Comparison of ENCODE assay signal across 2 cellular contexts in the genomic region with DNA sequence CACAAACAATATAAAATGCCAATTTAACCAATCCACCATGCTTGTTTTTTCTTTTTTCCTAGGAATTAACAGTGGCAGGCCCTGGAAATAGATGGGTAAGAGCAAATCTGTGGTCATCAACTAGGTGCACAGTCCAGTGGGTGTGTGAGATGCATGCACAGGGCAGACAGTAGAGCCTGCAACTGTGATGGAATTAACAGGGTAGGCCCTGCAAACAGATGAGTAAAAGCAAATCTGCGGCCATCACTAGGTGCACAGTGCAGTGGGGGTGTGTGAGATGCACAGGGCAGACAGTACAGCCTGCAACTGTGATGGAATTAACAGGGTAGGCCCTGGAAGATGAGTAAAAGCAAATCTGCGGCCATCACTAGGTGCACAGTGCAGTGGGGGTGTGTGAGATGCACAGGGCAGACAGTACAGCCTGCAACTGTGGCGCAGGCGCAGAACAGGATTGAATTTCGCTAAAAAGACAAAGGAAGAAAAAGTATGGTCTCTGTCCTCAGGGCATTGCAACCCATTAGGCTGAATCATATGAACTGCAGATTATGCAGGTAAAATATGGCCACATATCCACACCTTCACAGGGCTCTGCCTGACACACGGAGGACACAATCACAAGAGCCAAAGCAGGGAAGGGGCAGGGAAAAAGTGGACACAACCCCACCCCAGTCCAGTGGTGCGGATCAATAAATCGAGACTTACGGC.
TF ChIP-seq lines count a peak whose summit lies in the region.

No MANE protein-coding gene starts in this region.

TF ChIP-seq in IMR-90, 13 proteins besides CTCF, POLR2A, EP300 and RAD21:
- no peak for TF ChIP-seq CHD1 (IDR thresholded peaks at IDR 0.05; ENCODE audit: low read depth, low read length)
- TF ChIP-seq RCOR1 (IDR thresholded peaks at IDR 0.05; ENCODE audit: insufficient replicate concordance, low read length) = no peak
- TF ChIP-seq BHLHE40 (IDR thresholded peaks at IDR 0.05; ENCODE audit: low read depth, low read length) = no peak
- no peak for TF ChIP-seq MAFK (IDR thresholded peaks at IDR 0.05; ENCODE audit: low read depth, low read length)
- no peak for TF ChIP-seq CEBPB (IDR thresholded peaks at IDR 0.05; ENCODE audit: low read depth, low read length)
- no peak for TF ChIP-seq MXI1 (IDR thresholded peaks at IDR 0.05; ENCODE audit: borderline replicate concordance, low read depth, low read length)
- TF ChIP-seq MAZ (IDR thresholded peaks at IDR 0.05; ENCODE audit: borderline replicate concordance, low read depth, low read length) = no peak
- no peak for TF ChIP-seq NFE2L2 (IDR thresholded peaks at IDR 0.05; ENCODE audit: low read depth, low read length)
- TF ChIP-seq SMC3 (IDR thresholded peaks at IDR 0.05; ENCODE audit: low read depth, low read length) = no peak
- no peak for TF ChIP-seq FOS (IDR thresholded peaks at IDR 0.05; ENCODE audit: low read depth, low read length)
- no peak for TF ChIP-seq RFX5 (IDR thresholded peaks at IDR 0.05; ENCODE audit: low read depth, low read length)
- TF ChIP-seq, protein P1, sequence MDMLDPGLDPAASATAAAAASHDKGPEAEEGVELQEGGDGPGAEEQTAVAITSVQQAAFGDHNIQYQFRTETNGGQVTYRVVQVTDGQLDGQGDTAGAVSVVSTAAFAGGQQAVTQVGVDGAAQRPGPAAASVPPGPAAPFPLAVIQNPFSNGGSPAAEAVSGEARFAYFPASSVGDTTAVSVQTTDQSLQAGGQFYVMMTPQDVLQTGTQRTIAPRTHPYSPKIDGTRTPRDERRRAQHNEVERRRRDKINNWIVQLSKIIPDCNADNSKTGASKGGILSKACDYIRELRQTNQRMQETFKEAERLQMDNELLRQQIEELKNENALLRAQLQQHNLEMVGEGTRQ (IDR thresholded peaks at IDR 0.05; ENCODE audit: low read depth, low read length) = no peak
- TF ChIP-seq, protein P2, sequence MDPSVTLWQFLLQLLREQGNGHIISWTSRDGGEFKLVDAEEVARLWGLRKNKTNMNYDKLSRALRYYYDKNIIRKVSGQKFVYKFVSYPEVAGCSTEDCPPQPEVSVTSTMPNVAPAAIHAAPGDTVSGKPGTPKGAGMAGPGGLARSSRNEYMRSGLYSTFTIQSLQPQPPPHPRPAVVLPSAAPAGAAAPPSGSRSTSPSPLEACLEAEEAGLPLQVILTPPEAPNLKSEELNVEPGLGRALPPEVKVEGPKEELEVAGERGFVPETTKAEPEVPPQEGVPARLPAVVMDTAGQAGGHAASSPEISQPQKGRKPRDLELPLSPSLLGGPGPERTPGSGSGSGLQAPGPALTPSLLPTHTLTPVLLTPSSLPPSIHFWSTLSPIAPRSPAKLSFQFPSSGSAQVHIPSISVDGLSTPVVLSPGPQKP (IDR thresholded peaks at IDR 0.05; ENCODE audit: borderline replicate concordance, low read depth, low read length) = no peak
TF ChIP-seq in IMR-90: peak in this region for 0.

TF ChIP-seq in WTC11, 78 proteins besides CTCF, POLR2A, EP300 and RAD21:
- TF ChIP-seq NFATC4 (CRISPR knock-in tag; IDR thresholded peaks at IDR 0.05) (no peak), HMGA2 (CRISPR knock-in tag; IDR thresholded peaks at IDR 0.05) (no peak), ZNF219 (CRISPR knock-in tag; IDR thresholded peaks at IDR 0.05; ENCODE audit: borderline replicate concordance) (no peak), ZNF423 (CRISPR knock-in tag; IDR thresholded peaks at IDR 0.05) (no peak), GTF2I (CRISPR knock-in tag; conservative IDR thresholded peaks at IDR 0.05) (no peak), NFYB (CRISPR knock-in tag; conservative IDR thresholded peaks at IDR 0.05; ENCODE audit: low read depth) (no peak), SOX15 (CRISPR knock-in tag; IDR thresholded peaks at IDR 0.05) (no peak), ETV6 (CRISPR knock-in tag; IDR thresholded peaks at IDR 0.05) (no peak), ZNF232 (CRISPR knock-in tag; IDR thresholded peaks at IDR 0.05) (no peak)
- TF ChIP-seq, protein P3, sequence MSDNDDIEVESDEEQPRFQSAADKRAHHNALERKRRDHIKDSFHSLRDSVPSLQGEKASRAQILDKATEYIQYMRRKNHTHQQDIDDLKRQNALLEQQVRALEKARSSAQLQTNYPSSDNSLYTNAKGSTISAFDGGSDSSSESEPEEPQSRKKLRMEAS (CRISPR knock-in tag; IDR thresholded peaks at IDR 0.05) = no peak
- TF ChIP-seq, protein P1 (CRISPR knock-in tag; IDR thresholded peaks at IDR 0.05) = no peak
- TF ChIP-seq, protein P4, sequence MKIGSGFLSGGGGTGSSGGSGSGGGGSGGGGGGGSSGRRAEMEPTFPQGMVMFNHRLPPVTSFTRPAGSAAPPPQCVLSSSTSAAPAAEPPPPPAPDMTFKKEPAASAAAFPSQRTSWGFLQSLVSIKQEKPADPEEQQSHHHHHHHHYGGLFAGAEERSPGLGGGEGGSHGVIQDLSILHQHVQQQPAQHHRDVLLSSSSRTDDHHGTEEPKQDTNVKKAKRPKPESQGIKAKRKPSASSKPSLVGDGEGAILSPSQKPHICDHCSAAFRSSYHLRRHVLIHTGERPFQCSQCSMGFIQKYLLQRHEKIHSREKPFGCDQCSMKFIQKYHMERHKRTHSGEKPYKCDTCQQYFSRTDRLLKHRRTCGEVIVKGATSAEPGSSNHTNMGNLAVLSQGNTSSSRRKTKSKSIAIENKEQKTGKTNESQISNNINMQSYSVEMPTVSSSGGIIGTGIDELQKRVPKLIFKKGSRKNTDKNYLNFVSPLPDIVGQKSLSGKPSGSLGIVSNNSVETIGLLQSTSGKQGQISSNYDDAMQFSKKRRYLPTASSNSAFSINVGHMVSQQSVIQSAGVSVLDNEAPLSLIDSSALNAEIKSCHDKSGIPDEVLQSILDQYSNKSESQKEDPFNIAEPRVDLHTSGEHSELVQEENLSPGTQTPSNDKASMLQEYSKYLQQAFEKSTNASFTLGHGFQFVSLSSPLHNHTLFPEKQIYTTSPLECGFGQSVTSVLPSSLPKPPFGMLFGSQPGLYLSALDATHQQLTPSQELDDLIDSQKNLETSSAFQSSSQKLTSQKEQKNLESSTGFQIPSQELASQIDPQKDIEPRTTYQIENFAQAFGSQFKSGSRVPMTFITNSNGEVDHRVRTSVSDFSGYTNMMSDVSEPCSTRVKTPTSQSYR (CRISPR knock-in tag; IDR thresholded peaks at IDR 0.05) = no peak
- TF ChIP-seq, protein P5, sequence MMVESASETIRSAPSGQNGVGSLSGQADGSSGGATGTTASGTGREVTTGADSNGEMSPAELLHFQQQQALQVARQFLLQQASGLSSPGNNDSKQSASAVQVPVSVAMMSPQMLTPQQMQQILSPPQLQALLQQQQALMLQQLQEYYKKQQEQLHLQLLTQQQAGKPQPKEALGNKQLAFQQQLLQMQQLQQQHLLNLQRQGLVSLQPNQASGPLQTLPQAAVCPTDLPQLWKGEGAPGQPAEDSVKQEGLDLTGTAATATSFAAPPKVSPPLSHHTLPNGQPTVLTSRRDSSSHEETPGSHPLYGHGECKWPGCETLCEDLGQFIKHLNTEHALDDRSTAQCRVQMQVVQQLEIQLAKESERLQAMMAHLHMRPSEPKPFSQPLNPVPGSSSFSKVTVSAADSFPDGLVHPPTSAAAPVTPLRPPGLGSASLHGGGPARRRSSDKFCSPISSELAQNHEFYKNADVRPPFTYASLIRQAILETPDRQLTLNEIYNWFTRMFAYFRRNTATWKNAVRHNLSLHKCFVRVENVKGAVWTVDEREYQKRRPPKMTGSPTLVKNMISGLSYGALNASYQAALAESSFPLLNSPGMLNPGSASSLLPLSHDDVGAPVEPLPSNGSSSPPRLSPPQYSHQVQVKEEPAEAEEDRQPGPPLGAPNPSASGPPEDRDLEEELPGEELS (CRISPR knock-in tag; IDR thresholded peaks at IDR 0.05) = no peak
- TF ChIP-seq, protein P6, sequence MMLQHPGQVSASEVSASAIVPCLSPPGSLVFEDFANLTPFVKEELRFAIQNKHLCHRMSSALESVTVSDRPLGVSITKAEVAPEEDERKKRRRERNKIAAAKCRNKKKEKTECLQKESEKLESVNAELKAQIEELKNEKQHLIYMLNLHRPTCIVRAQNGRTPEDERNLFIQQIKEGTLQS (CRISPR knock-in tag; conservative IDR thresholded peaks at IDR 0.05) = no peak
- TF ChIP-seq, protein P7, sequence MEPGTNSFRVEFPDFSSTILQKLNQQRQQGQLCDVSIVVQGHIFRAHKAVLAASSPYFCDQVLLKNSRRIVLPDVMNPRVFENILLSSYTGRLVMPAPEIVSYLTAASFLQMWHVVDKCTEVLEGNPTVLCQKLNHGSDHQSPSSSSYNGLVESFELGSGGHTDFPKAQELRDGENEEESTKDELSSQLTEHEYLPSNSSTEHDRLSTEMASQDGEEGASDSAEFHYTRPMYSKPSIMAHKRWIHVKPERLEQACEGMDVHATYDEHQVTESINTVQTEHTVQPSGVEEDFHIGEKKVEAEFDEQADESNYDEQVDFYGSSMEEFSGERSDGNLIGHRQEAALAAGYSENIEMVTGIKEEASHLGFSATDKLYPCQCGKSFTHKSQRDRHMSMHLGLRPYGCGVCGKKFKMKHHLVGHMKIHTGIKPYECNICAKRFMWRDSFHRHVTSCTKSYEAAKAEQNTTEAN (CRISPR knock-in tag; IDR thresholded peaks at IDR 0.05) = no peak
- TF ChIP-seq, protein P8, sequence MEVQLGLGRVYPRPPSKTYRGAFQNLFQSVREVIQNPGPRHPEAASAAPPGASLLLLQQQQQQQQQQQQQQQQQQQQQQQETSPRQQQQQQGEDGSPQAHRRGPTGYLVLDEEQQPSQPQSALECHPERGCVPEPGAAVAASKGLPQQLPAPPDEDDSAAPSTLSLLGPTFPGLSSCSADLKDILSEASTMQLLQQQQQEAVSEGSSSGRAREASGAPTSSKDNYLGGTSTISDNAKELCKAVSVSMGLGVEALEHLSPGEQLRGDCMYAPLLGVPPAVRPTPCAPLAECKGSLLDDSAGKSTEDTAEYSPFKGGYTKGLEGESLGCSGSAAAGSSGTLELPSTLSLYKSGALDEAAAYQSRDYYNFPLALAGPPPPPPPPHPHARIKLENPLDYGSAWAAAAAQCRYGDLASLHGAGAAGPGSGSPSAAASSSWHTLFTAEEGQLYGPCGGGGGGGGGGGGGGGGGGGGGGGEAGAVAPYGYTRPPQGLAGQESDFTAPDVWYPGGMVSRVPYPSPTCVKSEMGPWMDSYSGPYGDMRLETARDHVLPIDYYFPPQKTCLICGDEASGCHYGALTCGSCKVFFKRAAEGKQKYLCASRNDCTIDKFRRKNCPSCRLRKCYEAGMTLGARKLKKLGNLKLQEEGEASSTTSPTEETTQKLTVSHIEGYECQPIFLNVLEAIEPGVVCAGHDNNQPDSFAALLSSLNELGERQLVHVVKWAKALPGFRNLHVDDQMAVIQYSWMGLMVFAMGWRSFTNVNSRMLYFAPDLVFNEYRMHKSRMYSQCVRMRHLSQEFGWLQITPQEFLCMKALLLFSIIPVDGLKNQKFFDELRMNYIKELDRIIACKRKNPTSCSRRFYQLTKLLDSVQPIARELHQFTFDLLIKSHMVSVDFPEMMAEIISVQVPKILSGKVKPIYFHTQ (CRISPR knock-in tag; IDR thresholded peaks at IDR 0.05) = no peak
- TF ChIP-seq, protein P9, sequence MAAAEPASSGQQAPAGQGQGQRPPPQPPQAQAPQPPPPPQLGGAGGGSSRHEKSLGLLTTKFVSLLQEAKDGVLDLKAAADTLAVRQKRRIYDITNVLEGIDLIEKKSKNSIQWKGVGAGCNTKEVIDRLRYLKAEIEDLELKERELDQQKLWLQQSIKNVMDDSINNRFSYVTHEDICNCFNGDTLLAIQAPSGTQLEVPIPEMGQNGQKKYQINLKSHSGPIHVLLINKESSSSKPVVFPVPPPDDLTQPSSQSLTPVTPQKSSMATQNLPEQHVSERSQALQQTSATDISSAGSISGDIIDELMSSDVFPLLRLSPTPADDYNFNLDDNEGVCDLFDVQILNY (CRISPR knock-in tag; IDR thresholded peaks at IDR 0.05) = no peak
- TF ChIP-seq, protein P10, sequence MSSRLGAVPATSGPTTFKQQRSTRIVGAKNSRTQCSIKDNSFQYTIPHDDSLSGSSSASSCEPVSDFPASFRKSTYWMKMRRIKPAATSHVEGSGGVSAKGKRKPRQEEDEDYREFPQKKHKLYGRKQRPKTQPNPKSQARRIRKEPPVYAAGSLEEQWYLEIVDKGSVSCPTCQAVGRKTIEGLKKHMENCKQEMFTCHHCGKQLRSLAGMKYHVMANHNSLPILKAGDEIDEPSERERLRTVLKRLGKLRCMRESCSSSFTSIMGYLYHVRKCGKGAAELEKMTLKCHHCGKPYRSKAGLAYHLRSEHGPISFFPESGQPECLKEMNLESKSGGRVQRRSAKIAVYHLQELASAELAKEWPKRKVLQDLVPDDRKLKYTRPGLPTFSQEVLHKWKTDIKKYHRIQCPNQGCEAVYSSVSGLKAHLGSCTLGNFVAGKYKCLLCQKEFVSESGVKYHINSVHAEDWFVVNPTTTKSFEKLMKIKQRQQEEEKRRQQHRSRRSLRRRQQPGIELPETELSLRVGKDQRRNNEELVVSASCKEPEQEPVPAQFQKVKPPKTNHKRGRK (CRISPR knock-in tag; IDR thresholded peaks at IDR 0.05; ENCODE audit: borderline replicate concordance) = no peak
- TF ChIP-seq, protein P11, sequence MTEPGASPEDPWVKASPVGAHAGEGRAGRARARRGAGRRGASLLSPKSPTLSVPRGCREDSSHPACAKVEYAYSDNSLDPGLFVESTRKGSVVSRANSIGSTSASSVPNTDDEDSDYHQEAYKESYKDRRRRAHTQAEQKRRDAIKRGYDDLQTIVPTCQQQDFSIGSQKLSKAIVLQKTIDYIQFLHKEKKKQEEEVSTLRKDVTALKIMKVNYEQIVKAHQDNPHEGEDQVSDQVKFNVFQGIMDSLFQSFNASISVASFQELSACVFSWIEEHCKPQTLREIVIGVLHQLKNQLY (CRISPR knock-in tag; IDR thresholded peaks at IDR 0.05) = no peak
- TF ChIP-seq, protein P12, sequence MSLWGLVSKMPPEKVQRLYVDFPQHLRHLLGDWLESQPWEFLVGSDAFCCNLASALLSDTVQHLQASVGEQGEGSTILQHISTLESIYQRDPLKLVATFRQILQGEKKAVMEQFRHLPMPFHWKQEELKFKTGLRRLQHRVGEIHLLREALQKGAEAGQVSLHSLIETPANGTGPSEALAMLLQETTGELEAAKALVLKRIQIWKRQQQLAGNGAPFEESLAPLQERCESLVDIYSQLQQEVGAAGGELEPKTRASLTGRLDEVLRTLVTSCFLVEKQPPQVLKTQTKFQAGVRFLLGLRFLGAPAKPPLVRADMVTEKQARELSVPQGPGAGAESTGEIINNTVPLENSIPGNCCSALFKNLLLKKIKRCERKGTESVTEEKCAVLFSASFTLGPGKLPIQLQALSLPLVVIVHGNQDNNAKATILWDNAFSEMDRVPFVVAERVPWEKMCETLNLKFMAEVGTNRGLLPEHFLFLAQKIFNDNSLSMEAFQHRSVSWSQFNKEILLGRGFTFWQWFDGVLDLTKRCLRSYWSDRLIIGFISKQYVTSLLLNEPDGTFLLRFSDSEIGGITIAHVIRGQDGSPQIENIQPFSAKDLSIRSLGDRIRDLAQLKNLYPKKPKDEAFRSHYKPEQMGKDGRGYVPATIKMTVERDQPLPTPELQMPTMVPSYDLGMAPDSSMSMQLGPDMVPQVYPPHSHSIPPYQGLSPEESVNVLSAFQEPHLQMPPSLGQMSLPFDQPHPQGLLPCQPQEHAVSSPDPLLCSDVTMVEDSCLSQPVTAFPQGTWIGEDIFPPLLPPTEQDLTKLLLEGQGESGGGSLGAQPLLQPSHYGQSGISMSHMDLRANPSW (CRISPR knock-in tag; conservative IDR thresholded peaks at IDR 0.05; ENCODE audit: low read depth) = no peak
